8 cellular contexts compared by ENCODE assay signal in the genomic region with DNA sequence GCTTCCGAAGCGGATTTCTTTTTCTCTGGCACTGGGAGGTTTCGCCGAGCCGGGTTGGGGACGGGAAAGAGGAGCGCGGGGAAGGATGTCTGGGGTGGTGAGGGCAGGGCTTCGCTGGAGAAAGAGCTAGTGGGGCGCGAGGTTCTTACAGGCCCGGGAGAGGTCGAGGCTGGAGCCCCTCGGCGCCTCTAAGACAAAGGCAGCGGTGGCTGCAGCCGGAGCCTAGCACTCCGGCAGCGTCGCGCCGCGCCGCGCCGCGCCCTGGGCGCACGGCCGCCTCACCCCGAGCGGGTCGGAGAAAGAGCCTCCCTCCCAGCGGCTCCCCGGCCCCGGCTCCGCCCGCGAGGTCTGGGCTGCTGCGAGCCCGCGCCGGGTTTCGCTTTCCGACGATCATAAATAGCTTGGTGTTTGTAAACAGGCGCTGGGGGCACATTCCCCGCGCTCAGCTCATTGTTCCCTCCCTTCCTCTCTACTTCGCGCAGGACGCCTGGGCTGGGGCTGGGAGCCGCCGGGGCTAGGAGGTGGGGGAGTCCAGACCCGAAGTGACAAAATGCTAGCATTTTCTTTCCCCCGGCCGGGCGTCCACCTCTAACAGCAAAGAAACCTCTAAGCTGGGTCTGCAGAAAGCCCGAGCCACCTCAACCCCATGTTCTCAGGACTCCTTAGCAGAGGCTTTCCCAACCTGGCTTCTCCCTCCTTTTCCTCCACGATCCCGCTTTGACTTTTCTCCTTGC. TPM values are rescaled to one million over a fixed set of nuclear protein-coding genes. Genes with fewer than 3 reads are reported as not detected.
DNase-seq lines count a peak whose midpoint lies in the region; ATAC-seq and TF ChIP-seq lines count a peak whose summit lies in the region.

No MANE protein-coding gene starts in this region.

- WGBS in psoas muscle, 3 donors = 0 to 1% (median 1%) methylated on average over 46 to 61 of the region's 61 CpGs

- intact Hi-C loops in psoas muscle (cut with DNase I) = loop anchor here (2.0 to 10.0 kb wide), 5 partner anchors 143 to 1218 kb away; a partner anchor contains a TSS

- no peaks in the 10 kb centered on the region for H3K4me1 ChIP-seq in HAP-1
- no peaks in the 10 kb centered on the region for H3K4me1 ChIP-seq in psoas muscle

- in situ Hi-C loops in HAP-1 (cut with MboI; ENCODE audit: low sequenced_read_pairs) (loop anchor here (25.0 kb wide), 3 partner anchors 253 to 1028 kb away; no protein-coding TSS in a partner anchor), astrocyte of the cerebellum (cut with HindIII; ENCODE audit: low sequenced_read_pairs) (loop anchor here (25.0 kb wide), 2 partner anchors 428 to 1603 kb away; no protein-coding TSS in a partner anchor)

- ATAC-seq in psoas muscle (peak; percentile 56 to 64 (median 60)), HG02970 (IDR thresholded peaks at IDR 0.05; ENCODE audit: low FRiP score, unreplicated experiment) (no peak)

- no peaks in the 10 kb centered on the region for H3K27me3 ChIP-seq in HAP-1 (ENCODE audit: low read depth)
- no peaks in the 10 kb centered on the region for H3K27me3 ChIP-seq in psoas muscle (ENCODE audit: insufficient read depth in 3 of 3, low read length in 2 of 3)

- DNase-seq in DMS153 treated with DMSO at 0.1 percent for 48 hours (lab: John Stamatoyannopoulos, UW; ENCODE audit: unreplicated experiment) (peak; percentile 67), HAP-1 (ENCODE audit: low spot score in 2 of 2) (peak; percentile 68 to 76), NCI-H2171 (lab: John Stamatoyannopoulos, UW) (peak; percentile 64), astrocyte of the cerebellum (ENCODE audit: low read depth) (no peak), hippocampal formation (lab: John Stamatoyannopoulos, UW) (peak; percentile 55 to 58), psoas muscle (peak; percentile 64 to 80), ureter (ENCODE audit: low spot score) (no peak)

- peaks cover 4% of the 10 kb centered on the region for H3K36me3 ChIP-seq in HAP-1 (replicated peaks)
- no peaks in the 10 kb centered on the region for H3K36me3 ChIP-seq in psoas muscle (ENCODE audit: insufficient read depth in 1 of 2, low read depth in 1 of 2)

- H3K9me3 ChIP-seq in HAP-1 (no peaks in the 10 kb centered on the region), psoas muscle (no peaks in the 10 kb centered on the region)

- H3K4me3 ChIP-seq in HAP-1 (peak overlapping the region; percentile 58), astrocyte of the cerebellum (ENCODE audit: low read depth, low read length) (peak overlapping the region; percentile 70), psoas muscle (peak overlapping the region; percentile 70)

- H3K27ac ChIP-seq in psoas muscle = peak overlapping the region; percentile 92

- TF ChIP-seq CTCF in astrocyte of the cerebellum (IDR thresholded peaks at IDR 0.05; ENCODE audit: low read depth, low read length, missing control alignments) (no peak), psoas muscle (IDR thresholded peaks at IDR 0.05) (no peak)

RNA-seq across cellular contexts. Expression of a gene that starts 0.8 kb away (rescaled TPM):
- total RNA-seq in psoas muscle (1 to 10 TPM in 3 of 4 donors, under 1 TPM in 1; 0.77 to 6.8 (median 4.0) TPM), ureter (105 TPM)
- polyA plus RNA-seq in psoas muscle = 1 to 10 TPM; 2.0 to 5.3 (median 2.1) TPM

Comparison
In these comparisons a context has a peak if more than half of its experiments do, and no peak if none do; other contexts are left out.
1. DNase-seq: peak in DMS153 treated with DMSO at 0.1 percent for 48 hours (single experiment), HAP-1 (2 of 2), NCI-H2171 (single experiment), hippocampal formation (2 of 2) and psoas muscle (2 of 2); none in astrocyte of the cerebellum (single experiment) and ureter (single experiment).
2. RNA of a gene that starts 0.8 kb away (total RNA-seq): 105 TPM in ureter (single experiment); 0.77 to 6.8 TPM in psoas muscle; every median in the first group is over 10 times any median in the second.
3. Peak in every context shown above with its lines, with median percentiles within 50 percentile points of each other: H3K4me3 ChIP-seq.